Comparison of ENCODE assay signal across 9 cellular contexts in genomic region chrX:111095974-111096870, GRCh38. TPM values are rescaled to one million over a fixed set of nuclear protein-coding genes. Genes with fewer than 3 reads are reported as not detected.
DNase-seq lines count a peak whose midpoint lies in the region; ATAC-seq and TF ChIP-seq lines count a peak whose summit lies in the region.
"Had no signal": no experiment of that assay in that cellular context is flagged by ENCODE, and none has a peak within 500 bp of the region (broad histone marks: within the 10 kb centered on the region; RNA-seq: fewer than 3 reads in every experiment).

PAK3 (plus strand) TSS chrX:111096191; CDS start chrX:111123104, 26,913 bp downstream.

- H3K4me3 ChIP-seq in duodenal mucosa (ENCODE audit: low read depth in 1 of 2, low read length in 2 of 2) (peak within 1 kb of the TSS; percentile 60 to 66), lung (peak within 1 kb of the TSS; percentile 7), stomach smooth muscle (ENCODE audit: low read length in 2 of 2) (peak within 1 kb of the TSS; percentile 59 to 73)
- H3K4me3 ChIP-seq: BLaER1 had no signal

- TF ChIP-seq CTCF in lung (IDR thresholded peaks at IDR 0.05; ENCODE audit: control extremely low read depth, extremely low read depth): no peak

- no peak within 1 kb of the TSS for H3K27ac Mint-ChIP-seq in T-helper 2 cell treated with Interferon-gamma antibody and Interleukin-4, amounts not matched to agents 5 μg/mL and 100 μg/mL, for 36 hours

- H3K36me3 Mint-ChIP-seq in T-helper 2 cell treated with Interferon-gamma antibody and Interleukin-4, amounts not matched to agents 5 μg/mL and 100 μg/mL, for 36 hours (ENCODE audit: low read depth): no peaks in the 10 kb centered on the region

- H3K27me3 ChIP-seq in duodenal mucosa (ENCODE audit: control insufficient read depth in 1 of 2, insufficient read depth in 2 of 2, low read length in 2 of 2) (no peaks in the 10 kb centered on the region), lung (ENCODE audit: control insufficient read depth, insufficient read depth) (peaks cover 5% of the 10 kb centered on the region), stomach smooth muscle (ENCODE audit: control insufficient read depth in 1 of 2, insufficient read depth in 2 of 2, low read length in 2 of 2) (peaks cover 0 to 44% of the 10 kb centered on the region in 2 donors)

- ATAC-seq in activated CD4-positive, CD25-positive, alpha-beta regulatory T cell treated with anti-CD3 and anti-CD28 coated beads, Interleukin-2, amount 50 U/mL, for 24 hours: peak; percentile 58 to 70
- ATAC-seq in lung (ENCODE audit: insufficient read depth, low FRiP score): peak; percentile 71
- ATAC-seq in GM21367 (IDR thresholded peaks at IDR 0.05; ENCODE audit: unreplicated experiment): no peak

- 3 to 19% methylated on average over 22 to 51 of the region's 51 CpGs for WGBS in lung, 2 donors

- H3K4me3 Mint-ChIP-seq in T-helper 2 cell treated with Interferon-gamma antibody and Interleukin-4, amounts not matched to agents 5 μg/mL and 100 μg/mL, for 36 hours: peak within 1 kb of the TSS; percentile 81

- H3K27ac ChIP-seq in duodenal mucosa (ENCODE audit: low read depth, low read length) (no peak within 1 kb of the TSS), lung (ENCODE audit: low read depth in 1 of 2, low read length in 1 of 2) (peak within 1 kb of the TSS in 1 of 2 donors; percentile 28), stomach smooth muscle (ENCODE audit: low read length) (no peak within 1 kb of the TSS)
- H3K27ac ChIP-seq: BLaER1 had no signal

- peaks cover 18% of the 10 kb centered on the region for H3K27me3 Mint-ChIP-seq in T-helper 2 cell treated with Interferon-gamma antibody and Interleukin-4, amounts not matched to agents 5 μg/mL and 100 μg/mL, for 36 hours (ENCODE audit: low read depth)

- no peaks in the 10 kb centered on the region for H3K9me3 Mint-ChIP-seq in T-helper 2 cell treated with Interferon-gamma antibody and Interleukin-4, amounts not matched to agents 5 μg/mL and 100 μg/mL, for 36 hours

- peaks cover 16% of the 10 kb centered on the region for H3K4me1 Mint-ChIP-seq in T-helper 2 cell treated with Interferon-gamma antibody and Interleukin-4, amounts not matched to agents 5 μg/mL and 100 μg/mL, for 36 hours (ENCODE audit: low read depth)

- H3K36me3 ChIP-seq in duodenal mucosa (ENCODE audit: control insufficient read depth in 1 of 2, insufficient read depth in 2 of 2, low read length in 2 of 2) (no peaks in the 10 kb centered on the region), lung (ENCODE audit: control insufficient read depth in 2 of 2, insufficient read depth in 2 of 2, low read length in 2 of 2) (no peaks in the 10 kb centered on the region), stomach smooth muscle (ENCODE audit: control insufficient read depth in 2 of 2, insufficient read depth in 2 of 2, low read length in 2 of 2) (no peaks in the 10 kb centered on the region)
- H3K36me3 ChIP-seq: BLaER1 had no signal

- DNase-seq in activated CD4-positive, CD25-positive, alpha-beta regulatory T cell treated with anti-CD3 and anti-CD28 coated beads, Interleukin-2, amount 50 U/mL, for 72 hours: no peak
- DNase-seq in M059J (ENCODE audit: low read depth) (peak; percentile 69), lung (ENCODE audit: low spot score) (no peak)
- no peak for DNase-seq in T-helper 2 cell treated with Interferon-gamma antibody and Interleukin-4, amounts not matched to agents 5 μg/mL and 100 μg/mL, for 36 hours (ENCODE audit: low spot score)

- H3K9ac ChIP-seq in duodenal mucosa (ENCODE audit: low read depth in 1 of 2, low read length in 2 of 2): no peak within 1 kb of the TSS
- peak within 1 kb of the TSS; percentile 23 to 36 for H3K9ac ChIP-seq in stomach smooth muscle (ENCODE audit: low read length in 2 of 2)
- H3K9ac ChIP-seq: BLaER1 had no signal

- H3K4me1 ChIP-seq in duodenal mucosa (ENCODE audit: control insufficient read depth in 1 of 2, insufficient read depth in 2 of 2, low read length in 2 of 2) (no peaks in the 10 kb centered on the region), lung (ENCODE audit: control insufficient read depth in 2 of 2, insufficient read depth in 2 of 2, low read length in 2 of 2) (no peaks in the 10 kb centered on the region), stomach smooth muscle (ENCODE audit: control insufficient read depth, insufficient read depth, low read length) (peaks cover 3% of the 10 kb centered on the region)
- H3K4me1 ChIP-seq: BLaER1 had no signal

- no peaks in the 10 kb centered on the region for H3K9me3 ChIP-seq in duodenal mucosa (ENCODE audit: control insufficient read depth in 1 of 2, low read length in 2 of 2)
- H3K9me3 ChIP-seq in lung (ENCODE audit: control insufficient read depth in 2 of 2, insufficient read depth in 1 of 2, low read length in 1 of 2): no peaks in the 10 kb centered on the region
- no peaks in the 10 kb centered on the region for H3K9me3 ChIP-seq in stomach smooth muscle (ENCODE audit: control insufficient read depth in 2 of 2, low read length in 2 of 2)

RNA-seq across cellular contexts. Expression of gene PAK3, which starts in this region (rescaled TPM):
- total RNA-seq in M059J (2014; rRNA removed; shearing (Covaris generic)): 0.12 and 0.59 TPM in 2 replicates
- total RNA-seq in lung: 1 to 10 TPM; 1.1 to 1.4 TPM
- under 1 TPM; 0.10 to 0.18 TPM for polyA plus RNA-seq in lung

Comparison
In these comparisons a context has a peak if more than half of its experiments do, and no peak if none do; other contexts are left out.
1. Peak in DNase-seq in M059J; RNA of the gene not detected or under 1 TPM.
2. H3K4me3 ChIP-seq: peak in every context shown above with its lines; median percentile 66 in stomach smooth muscle; 63 in duodenal mucosa; 7 in lung.
3. H3K9ac ChIP-seq: peak in stomach smooth muscle (2 of 2); none in duodenal mucosa (0 of 2).